2 cellular contexts compared by ENCODE assay signal in genomic region chr20:47257256-47257655, GRCh38.
A peak's percentile ranks its signal among the peaks of the same experiment; 100 is the strongest.
TF ChIP-seq lines count a peak whose summit lies in the region.

No MANE protein-coding gene starts in this region.

TF ChIP-seq in HEK293, 187 proteins besides CTCF, POLR2A, EP300 and RAD21 (continued from another document):
- TF ChIP-seq ZNF837 (tag by site-specific recombination; IDR thresholded peaks at IDR 0.05) (peak; percentile 54; the same call in 1 of the 2 replicates), ZNF48 (tag by site-specific recombination; IDR thresholded peaks at IDR 0.05) (no peak), SP3 (tag by site-specific recombination; IDR thresholded peaks at IDR 0.05) (no peak), ZNF211 (tag by site-specific recombination; IDR thresholded peaks at IDR 0.05; ENCODE audit: low read depth) (peak; percentile 100), SALL2 (tag by site-specific recombination; IDR thresholded peaks at IDR 0.05; ENCODE audit: borderline replicate concordance) (no peak)
- TF ChIP-seq, protein P1, sequence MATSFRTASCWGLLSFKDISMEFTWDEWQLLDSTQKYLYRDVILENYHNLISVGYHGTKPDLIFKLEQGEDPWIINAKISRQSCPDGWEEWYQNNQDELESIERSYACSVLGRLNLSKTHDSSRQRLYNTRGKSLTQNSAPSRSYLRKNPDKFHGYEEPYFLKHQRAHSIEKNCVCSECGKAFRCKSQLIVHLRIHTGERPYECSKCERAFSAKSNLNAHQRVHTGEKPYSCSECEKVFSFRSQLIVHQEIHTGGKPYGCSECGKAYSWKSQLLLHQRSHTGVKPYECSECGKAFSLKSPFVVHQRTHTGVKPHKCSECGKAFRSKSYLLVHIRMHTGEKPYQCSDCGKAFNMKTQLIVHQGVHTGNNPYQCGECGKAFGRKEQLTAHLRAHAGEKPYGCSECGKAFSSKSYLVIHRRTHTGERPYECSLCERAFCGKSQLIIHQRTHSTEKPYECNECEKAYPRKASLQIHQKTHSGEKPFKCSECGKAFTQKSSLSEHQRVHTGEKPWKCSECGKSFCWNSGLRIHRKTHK (tag by site-specific recombination; IDR thresholded peaks at IDR 0.05), result no peak

TF ChIP-seq in GM12878, 131 proteins besides CTCF, POLR2A, EP300 and RAD21 (continued from another document):
- TF ChIP-seq PKNOX1 (IDR thresholded peaks at IDR 0.05), result no peak
